Comparison of ENCODE assay signal across 33 cellular contexts in the genomic region with DNA sequence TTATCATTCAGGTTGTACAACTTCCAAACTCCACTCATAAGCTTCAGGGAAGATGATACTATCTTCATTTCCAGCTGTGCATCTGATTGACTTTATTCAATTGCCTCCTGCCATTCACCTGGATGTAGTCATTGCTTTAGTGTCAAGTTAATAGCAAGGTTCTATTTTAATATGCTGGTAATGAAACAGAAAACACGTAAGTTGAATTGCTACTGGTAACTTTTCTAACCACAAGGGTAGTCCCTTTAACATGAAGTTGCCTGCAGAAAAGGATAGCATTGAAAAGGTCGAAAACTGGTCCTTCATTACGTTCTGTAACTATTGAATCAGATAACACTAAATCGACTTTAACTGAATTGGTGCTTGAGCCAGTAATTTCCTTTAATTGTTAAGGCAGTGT.
"Had no signal": no experiment of that assay in that cellular context is flagged by ENCODE, and none has a peak within 500 bp of the region (broad histone marks: within the 10 kb centered on the region; RNA-seq: fewer than 3 reads in every experiment).

No MANE protein-coding gene starts in this region.

- H3K27me3 ChIP-seq: adrenal gland, ascending aorta, body of pancreas, brain microvascular endothelial cell, breast epithelium, cardiac muscle cell had no signal

- ATAC-seq: activated naive CD4-positive, alpha-beta T cell treated with anti-CD3 and anti-CD28 coated beads, Interleukin-2, amount 50 U/mL, for 72 hours; activated naive CD8-positive, alpha-beta T cell treated with anti-CD3 and anti-CD28 coated beads, Interleukin-2, amount 50 U/mL, for 24 hours; activated T-cell treated with anti-CD3 and anti-CD28 coated beads, Interleukin-2, amount 50 U/mL, for 4 hours; activated T-cell treated with anti-CD3 and anti-CD28 coated beads, Interleukin-2, amount 50 U/mL, for 72 hours; activated T-helper 17 cell treated with anti-CD3 and anti-CD28 coated beads, Interleukin-2, amount 50 U/mL, for 72 hours; body of pancreas had no signal

- H3K4me3 ChIP-seq: adrenal gland, ascending aorta, body of pancreas, breast epithelium, cardiac muscle cell had no signal

- H3K9me3 ChIP-seq: adrenal gland, ascending aorta, body of pancreas had no signal

- FAIRE-seq: astrocyte, bronchial epithelial cell had no signal

- DNase-seq: activated effector memory CD4-positive, alpha-beta T cell treated with anti-CD3 and anti-CD28 coated beads, Interleukin-2, amount 50 U/mL, for 16 hours; activated effector memory CD4-positive, alpha-beta T cell treated with Interleukin-2 at 50 U/mL for 16 hours; activated gamma-delta T cell; activated gamma-delta T cell treated with Interleukin-2 at 50 U/mL for 16 hours; activated naive CD4-positive, alpha-beta T cell; activated naive CD4-positive, alpha-beta T cell treated with anti-CD3 and anti-CD28 coated beads for 36 hours; activated naive CD4-positive, alpha-beta T cell treated with anti-CD3 and anti-CD28 coated beads, Interleukin-2, amount 10 ng/mL, durations not matched to agents 7 days and 5 days; activated naive CD4-positive, alpha-beta T cell treated with anti-CD3 and anti-CD28 coated beads, Interleukin-2, amount 50 U/mL, for 16 hours; activated naive CD4-positive, alpha-beta T cell treated with Interleukin-2 at 50 U/mL for 16 hours; activated naive CD8-positive, alpha-beta T cell treated with anti-CD3 and anti-CD28 coated beads for 36 hours; activated naive CD8-positive, alpha-beta T cell treated with anti-CD3 and anti-CD28 coated beads, Interleukin-2, amount 10 ng/mL, durations not matched to agents 7 days and 5 days; activated naive CD8-positive, alpha-beta T cell treated with anti-CD3 and anti-CD28 coated beads, Interleukin-2, amount 50 U/mL, for 24 hours; activated T-cell treated with anti-CD3 and anti-CD28 coated beads, Interleukin-2, amount 50 U/mL, for 24 hours; activated T-cell treated with anti-CD3 and anti-CD28 coated beads, Interleukin-2, amount 50 U/mL, for 4 hours; activated T-cell treated with anti-CD3 and anti-CD28 coated beads, Interleukin-2, amount 50 U/mL, for 48 hours; activated T-cell treated with anti-CD3 and anti-CD28 coated beads, Interleukin-2, amount 50 U/mL, for 72 hours; adrenal gland; amniotic stem cell; amygdala; anterior cingulate cortex; aorta; body of pancreas; brain microvascular endothelial cell; caudate nucleus; central memory CD4-positive, alpha-beta T cell; cerebellar nuclear complex had no signal

- H3K27ac ChIP-seq: adrenal gland, ascending aorta, body of pancreas, brain microvascular endothelial cell, breast epithelium, cardiac muscle cell had no signal

- H3K4me1 ChIP-seq: adrenal gland, ascending aorta, body of pancreas, breast epithelium had no signal

- H3K36me3 ChIP-seq: adrenal gland, ascending aorta, brain microvascular endothelial cell, breast epithelium, cardiac muscle cell had no signal
